ENCODE assay signal across 8 cellular contexts in the genomic region with DNA sequence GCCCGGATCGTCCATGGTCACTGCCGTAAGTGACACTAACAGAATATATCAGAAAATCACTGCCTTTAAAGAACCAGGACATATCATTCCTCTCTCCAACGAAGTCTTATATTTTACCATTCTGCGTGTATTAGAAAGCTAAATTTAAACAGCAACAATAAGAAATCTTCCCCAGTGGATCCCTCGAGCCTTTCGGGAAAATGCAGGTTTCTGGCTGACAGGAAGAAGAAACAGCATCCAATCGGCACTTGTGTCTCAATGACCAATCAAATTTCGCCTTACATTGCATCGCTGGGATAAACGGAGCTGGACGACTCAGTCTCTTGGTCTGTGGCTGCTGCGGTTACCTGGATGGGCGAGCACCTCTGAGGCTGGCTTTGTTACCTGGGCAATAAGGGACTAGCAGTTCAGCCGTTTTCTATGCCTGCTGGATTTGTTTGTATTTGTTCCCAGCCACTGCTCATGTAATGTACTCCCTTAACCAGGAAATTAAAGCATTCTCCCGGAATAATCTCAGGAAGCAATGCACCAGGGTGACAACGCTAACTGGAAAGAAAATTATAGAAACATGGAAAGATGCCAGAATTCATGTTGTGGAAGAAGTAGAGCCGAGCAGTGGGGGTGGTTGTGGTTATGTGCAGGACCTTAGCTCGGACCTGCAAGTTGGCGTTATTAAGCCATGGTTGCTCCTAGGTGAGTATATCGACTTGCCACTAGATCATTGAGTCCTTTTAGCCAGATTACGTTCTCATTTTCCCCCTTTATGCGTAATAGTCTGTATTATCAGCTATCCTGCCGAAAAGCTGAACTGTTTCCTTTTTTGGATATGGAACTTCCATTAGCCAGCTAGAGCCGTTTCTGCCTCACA. TPM values are rescaled to one million over a fixed set of nuclear protein-coding genes. Genes with fewer than 3 reads are reported as not detected.
DNase-seq lines count a peak whose midpoint lies in the region; ATAC-seq and TF ChIP-seq lines count a peak whose summit lies in the region.

A gene with protein sequence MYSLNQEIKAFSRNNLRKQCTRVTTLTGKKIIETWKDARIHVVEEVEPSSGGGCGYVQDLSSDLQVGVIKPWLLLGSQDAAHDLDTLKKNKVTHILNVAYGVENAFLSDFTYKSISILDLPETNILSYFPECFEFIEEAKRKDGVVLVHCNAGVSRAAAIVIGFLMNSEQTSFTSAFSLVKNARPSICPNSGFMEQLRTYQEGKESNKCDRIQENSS (plus strand): TSS at position 281 of the 868 bp plus-strand sequence. CDS start 187 bp downstream, at position 468.

- intact Hi-C loops in Panc1 (cut with micrococcal nuclease; ENCODE audit: unreplicated experiment) = no loop called here
- intact Hi-C loops in activated T-helper 1 cell treated with anti-CD3 and anti-CD28 coated beads, Interleukin-12 subunit alpha, Interleukin-12 subunit beta, Interleukin-2, Interleukin-4 antibody, amounts not matched to agents 30 ng/mL and 10 ng/mL and 1 ng/mL, durations not matched to agents 14 hours and 24 hours and 36 hours (cut with micrococcal nuclease) = loop anchor here (1.0 to 10.0 kb wide), 4 partner anchors 40 to 1184 kb away; a partner anchor contains a TSS

- no peaks in the 10 kb centered on the region for H3K36me3 Mint-ChIP-seq in activated T-helper 1 cell treated with anti-CD3 and anti-CD28 coated beads, Interleukin-12 subunit alpha, Interleukin-12 subunit beta, Interleukin-2, Interleukin-4 antibody, amounts not matched to agents 30 ng/mL and 10 ng/mL and 1 ng/mL, durations not matched to agents 14 hours and 24 hours and 36 hours (ENCODE audit: low read depth)
- H3K36me3 Mint-ChIP-seq in naive thymus-derived CD8-positive, alpha-beta T cell = no peaks in the 10 kb centered on the region
- no peaks in the 10 kb centered on the region for H3K36me3 Mint-ChIP-seq in stimulated activated naive B cell treated with anti-CD40 and anti-IgM and Interleukin-4, amounts not matched to agents 10 μg/mL and 1 μg/mL and 100 μg/mL, for 72 hours

- no peak for TF ChIP-seq CTCF in DOHH2 (IDR thresholded peaks at IDR 0.05; ENCODE audit: low read depth, low read length, poor library complexity, severe bottlenecking)
- no peak for TF ChIP-seq CTCF in KMS-11 (conservative IDR thresholded peaks at IDR 0.05; ENCODE audit: low read depth, low read length)
- TF ChIP-seq CTCF in Panc1 (IDR thresholded peaks at IDR 0.05) = no peak
- no peak for TF ChIP-seq CTCF in fibroblast of mammary gland (conservative IDR thresholded peaks at IDR 0.05; ENCODE audit: control insufficient read depth, insufficient read depth, low read depth, low read length)

- peak within 1 kb of the TSS; percentile 53; the same call in 1 of the 2 replicates for H3K9ac ChIP-seq in KMS-11

- CTCF ChIA-PET in Panc1 (lab: Charles Lee) = interaction anchor here (0.6 kb wide), 1 partner anchor 9 kb away, joined by 4 read pairs; no protein-coding TSS in a partner anchor

- no peaks in the 10 kb centered on the region; the same call in 1 of the 2 replicates for H3F3A ChIP-seq in DOHH2 (ENCODE audit: control insufficient read depth, insufficient read depth)

- H4K20me1 ChIP-seq in DOHH2 (ENCODE audit: control insufficient read depth, insufficient read depth, low read depth, low read length) (no peaks in the 10 kb centered on the region), KMS-11 (ENCODE audit: insufficient read depth) (no peaks in the 10 kb centered on the region)

- H3K4me1 ChIP-seq in DOHH2 (ENCODE audit: control insufficient read depth, low read length) (peaks cover 18% of the 10 kb centered on the region), KMS-11 (ENCODE audit: low read depth, poor library complexity, severe bottlenecking) (peaks cover 13% of the 10 kb centered on the region), Panc1 (ENCODE audit: control insufficient read depth, insufficient read depth, low read length) (peaks cover 5% of the 10 kb centered on the region; the same call in 1 of the 2 replicates)

- peaks cover 15% of the 10 kb centered on the region for H3K4me1 Mint-ChIP-seq in activated T-helper 1 cell treated with anti-CD3 and anti-CD28 coated beads, Interleukin-12 subunit alpha, Interleukin-12 subunit beta, Interleukin-2, Interleukin-4 antibody, amounts not matched to agents 30 ng/mL and 10 ng/mL and 1 ng/mL, durations not matched to agents 14 hours and 24 hours and 36 hours (ENCODE audit: low read depth)
- H3K4me1 Mint-ChIP-seq in naive thymus-derived CD8-positive, alpha-beta T cell = peaks cover 5 to 15% (median 9%) of the 10 kb centered on the region in 4 donors
- peaks cover 3 to 6% of the 10 kb centered on the region in 2 donors for H3K4me1 Mint-ChIP-seq in stimulated activated naive B cell treated with anti-CD40 and anti-IgM and Interleukin-4, amounts not matched to agents 10 μg/mL and 1 μg/mL and 100 μg/mL, for 72 hours

- H3K27me3 Mint-ChIP-seq in activated T-helper 1 cell treated with anti-CD3 and anti-CD28 coated beads, Interleukin-12 subunit alpha, Interleukin-12 subunit beta, Interleukin-2, Interleukin-4 antibody, amounts not matched to agents 30 ng/mL and 10 ng/mL and 1 ng/mL, durations not matched to agents 14 hours and 24 hours and 36 hours (ENCODE audit: insufficient read depth) = peaks cover 7% of the 10 kb centered on the region
- H3K27me3 Mint-ChIP-seq in naive thymus-derived CD8-positive, alpha-beta T cell = peaks cover 0 to 3% (median 1%) of the 10 kb centered on the region in 5 donors
- H3K27me3 Mint-ChIP-seq in stimulated activated naive B cell treated with anti-CD40 and anti-IgM and Interleukin-4, amounts not matched to agents 10 μg/mL and 1 μg/mL and 100 μg/mL, for 72 hours = peaks cover 0 to 6% of the 10 kb centered on the region in 2 donors

- no TSS peak for BruUV-seq in Panc1 (replicated peaks; lab: Mats Ljungman, UMichigan)

- H3K36me3 ChIP-seq in DOHH2 (ENCODE audit: control insufficient read depth, low read length) (no peaks in the 10 kb centered on the region), KMS-11 (ENCODE audit: insufficient read depth) (no peaks in the 10 kb centered on the region), Panc1 (ENCODE audit: control insufficient read depth, insufficient read depth, low read length) (no peaks in the 10 kb centered on the region)

- no peaks in the 10 kb centered on the region for H3K9me3 ChIP-seq in DOHH2 (ENCODE audit: control insufficient read depth, insufficient read depth, low read length)
- no peaks in the 10 kb centered on the region for H3K9me3 ChIP-seq in Panc1 (ENCODE audit: control insufficient read depth, insufficient read depth, low read depth, low read length)

- peak within 1 kb of the TSS; percentile 91 for H3K4me3 Mint-ChIP-seq in activated T-helper 1 cell treated with anti-CD3 and anti-CD28 coated beads, Interleukin-12 subunit alpha, Interleukin-12 subunit beta, Interleukin-2, Interleukin-4 antibody, amounts not matched to agents 30 ng/mL and 10 ng/mL and 1 ng/mL, durations not matched to agents 14 hours and 24 hours and 36 hours
- H3K4me3 Mint-ChIP-seq in naive thymus-derived CD8-positive, alpha-beta T cell = peak within 1 kb of the TSS; percentile 91 to 97 (median 94)
- H3K4me3 Mint-ChIP-seq in stimulated activated naive B cell treated with anti-CD40 and anti-IgM and Interleukin-4, amounts not matched to agents 10 μg/mL and 1 μg/mL and 100 μg/mL, for 72 hours = peak within 1 kb of the TSS; percentile 93

- POLR2A ChIA-PET in Panc1 (lab: Charles Lee) = interaction anchor here (0.6 to 1.1 kb wide), 2 partner anchors 42 to 60 kb away, joined by 5 to 12 read pairs; no protein-coding TSS in a partner anchor
- POLR2A ChIA-PET in naive thymus-derived CD8-positive, alpha-beta T cell (lab: Charles Lee) = interaction anchor here (1.2 kb wide), 1 partner anchor 46 kb away, joined by 3 read pairs; no protein-coding TSS in a partner anchor

- H3K27me3 ChIP-seq in DOHH2 (ENCODE audit: control insufficient read depth, low read length) (no peaks in the 10 kb centered on the region), KMS-11 (ENCODE audit: insufficient read depth, low read depth) (no peaks in the 10 kb centered on the region), Panc1 (ENCODE audit: control insufficient read depth, insufficient read depth, low read length) (no peaks in the 10 kb centered on the region; the same call in 1 of the 2 replicates)

- in situ Hi-C loops in Panc1 (cut with HindIII; ENCODE audit: low pct_unique_long_range_greater_than_20kb, low sequenced_read_pairs) = no loop called here

- H3K27ac ChIP-seq in DOHH2 (ENCODE audit: low read depth, low read length) (peak within 1 kb of the TSS; percentile 38), KMS-11 (no peak within 1 kb of the TSS; the same call in 1 of the 2 replicates), Panc1 (ENCODE audit: low read length) (peak within 1 kb of the TSS; percentile 92)

- peak within 1 kb of the TSS; percentile 41 for H3K27ac Mint-ChIP-seq in activated T-helper 1 cell treated with anti-CD3 and anti-CD28 coated beads, Interleukin-12 subunit alpha, Interleukin-12 subunit beta, Interleukin-2, Interleukin-4 antibody, amounts not matched to agents 30 ng/mL and 10 ng/mL and 1 ng/mL, durations not matched to agents 14 hours and 24 hours and 36 hours
- H3K27ac Mint-ChIP-seq in naive thymus-derived CD8-positive, alpha-beta T cell = peak within 1 kb of the TSS in 9 of 10 donors; percentile 15 to 91 (median 82)
- H3K27ac Mint-ChIP-seq in stimulated activated naive B cell treated with anti-CD40 and anti-IgM and Interleukin-4, amounts not matched to agents 10 μg/mL and 1 μg/mL and 100 μg/mL, for 72 hours = peak within 1 kb of the TSS; percentile 59

- peak within 1 kb of the TSS; percentile 98 for H2AFZ ChIP-seq in KMS-11 (ENCODE audit: low read depth)

- no peaks in the 10 kb centered on the region for H3K9me3 Mint-ChIP-seq in activated T-helper 1 cell treated with anti-CD3 and anti-CD28 coated beads, Interleukin-12 subunit alpha, Interleukin-12 subunit beta, Interleukin-2, Interleukin-4 antibody, amounts not matched to agents 30 ng/mL and 10 ng/mL and 1 ng/mL, durations not matched to agents 14 hours and 24 hours and 36 hours
- no peaks in the 10 kb centered on the region for H3K9me3 Mint-ChIP-seq in naive thymus-derived CD8-positive, alpha-beta T cell
- H3K9me3 Mint-ChIP-seq in stimulated activated naive B cell treated with anti-CD40 and anti-IgM and Interleukin-4, amounts not matched to agents 10 μg/mL and 1 μg/mL and 100 μg/mL, for 72 hours = no peaks in the 10 kb centered on the region

- H3K9me2 ChIP-seq in DOHH2 (replicated peaks; ENCODE audit: control insufficient read depth, low read length) = no peaks in the 10 kb centered on the region

- peak; percentile 93 for DNase-seq in Panc1 (ENCODE audit: low read depth, low spot score)
- DNase-seq in activated T-helper 1 cell treated with anti-CD3 and anti-CD28 coated beads, Interleukin-12 subunit alpha, Interleukin-12 subunit beta, Interleukin-2, Interleukin-4 antibody, amounts not matched to agents 30 ng/mL and 10 ng/mL and 1 ng/mL, durations not matched to agents 14 hours and 24 hours and 36 hours (ENCODE audit: low spot score) = peak; percentile 78
- DNase-seq in fibroblast of mammary gland (ENCODE audit: low read depth) = peak; percentile 93
- DNase-seq in naive thymus-derived CD8-positive, alpha-beta T cell = peak; percentile 39 to 90 (median 66)
- DNase-seq in stimulated activated naive B cell treated with anti-CD40 and anti-IgM and Interleukin-4, amounts not matched to agents 10 μg/mL and 1 μg/mL and 100 μg/mL, for 72 hours = peak; percentile 81

- H3K4me2 ChIP-seq in DOHH2 (ENCODE audit: low read length) (peak within 1 kb of the TSS; percentile 84), KMS-11 (peak within 1 kb of the TSS; percentile 93)

- H3K4me3 ChIP-seq in DOHH2 (ENCODE audit: low read length) (peak within 1 kb of the TSS; percentile 88), KMS-11 (IDR thresholded peaks at IDR 0.05; ENCODE audit: insufficient read depth, low read depth, low read length) (peak within 1 kb of the TSS; percentile 94), Panc1 (ENCODE audit: low read depth in 2 of 2, low read length in 2 of 2) (peak within 1 kb of the TSS; percentile 95), fibroblast of mammary gland (ENCODE audit: control insufficient read depth, low read depth, low read length) (peak within 1 kb of the TSS; percentile 80)

- ATAC-seq in GM21786 (IDR thresholded peaks at IDR 0.05; ENCODE audit: unreplicated experiment) (peak; percentile 89), Panc1 (peak; percentile 96)
- ATAC-seq in naive thymus-derived CD8-positive, alpha-beta T cell = peak; percentile 57 to 83
- ATAC-seq in stimulated activated naive B cell treated with anti-CD40 and anti-IgM and Interleukin-4, amounts not matched to agents 10 μg/mL and 1 μg/mL and 100 μg/mL, for 72 hours (replicated peaks) = peak; percentile 88 to 90

- peaks cover 4% of the 10 kb centered on the region; the same call in 1 of the 2 replicates for H3K79me2 ChIP-seq in DOHH2 (ENCODE audit: control insufficient read depth, low read length)
- no peaks in the 10 kb centered on the region for H3K79me2 ChIP-seq in KMS-11 (ENCODE audit: insufficient read depth, low read depth)

RNA-seq across cellular contexts. Expression of the gene that starts here (rescaled TPM):
- total RNA-seq in Panc1 (2021; ENCODE audit: unreplicated experiment) = 1.3 TPM
- polyA plus RNA-seq in Panc1 (2012; ENCODE audit: insufficient read length) = 0.94 TPM
- total RNA-seq in activated T-helper 1 cell treated with anti-CD3 and anti-CD28 coated beads, Interleukin-12 subunit alpha, Interleukin-12 subunit beta, Interleukin-2, Interleukin-4 antibody, amounts not matched to agents 30 ng/mL and 10 ng/mL and 1 ng/mL, durations not matched to agents 14 hours and 24 hours and 36 hours = 1.0 and 1.7 TPM in 2 replicates
- 1 to 10 TPM; 1.1 to 1.7 TPM for total RNA-seq in naive thymus-derived CD8-positive, alpha-beta T cell
- under 1 TPM; 0.30 to 0.88 (median 0.79) TPM for polyA plus RNA-seq in naive thymus-derived CD8-positive, alpha-beta T cell
